ENCODE assay signal across 8 cellular contexts in the genomic region with DNA sequence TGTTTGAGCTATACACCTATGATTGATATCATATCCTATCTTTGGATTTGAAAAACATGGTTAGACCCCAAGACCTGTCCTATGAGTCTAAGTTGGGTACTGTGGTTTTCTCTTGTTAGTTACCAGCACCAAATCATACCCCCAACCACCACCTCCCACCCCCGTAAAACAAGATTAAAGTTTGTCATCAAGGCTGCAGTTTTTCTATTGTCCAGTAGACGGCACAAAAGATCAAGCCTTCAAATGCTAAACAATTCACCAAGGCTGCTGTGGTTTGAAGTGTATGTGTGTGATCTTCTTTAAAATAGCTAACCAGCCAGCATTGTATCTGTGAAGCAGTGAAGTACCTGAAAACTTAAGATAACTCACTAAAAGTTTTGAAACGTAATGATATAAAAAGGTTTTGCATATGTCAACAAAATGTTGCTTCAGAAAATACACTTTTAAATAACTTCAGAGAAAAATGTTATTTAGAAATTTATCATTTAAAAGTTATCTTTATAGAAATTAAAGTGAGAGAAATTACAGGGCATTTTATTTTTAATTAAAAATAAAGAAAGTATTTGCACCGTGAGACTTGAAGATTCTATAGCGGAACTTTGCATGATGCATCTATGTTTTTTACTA. TPM values are rescaled to one million over a fixed set of nuclear protein-coding genes. Genes with fewer than 3 reads are reported as not detected.
DNase-seq lines count a peak whose midpoint lies in the region; ATAC-seq and TF ChIP-seq lines count a peak whose summit lies in the region.

No MANE protein-coding gene starts in this region.

- H3K27ac ChIP-seq in OCI-LY1 (ENCODE audit: low read depth, low read length, poor library complexity, severe bottlenecking): no peak overlapping the region
- H3K27ac ChIP-seq in dorsolateral prefrontal cortex: no peak overlapping the region
- no peak overlapping the region for H3K27ac ChIP-seq in neural cell (ENCODE audit: low read length)

- TF ChIP-seq RAD21 in neural cell (conservative IDR thresholded peaks at IDR 0.05): peak; percentile 91

- ATAC-seq in HG03097 (IDR thresholded peaks at IDR 0.05; ENCODE audit: low FRiP score, unreplicated experiment) (no peak), HG02642 (IDR thresholded peaks at IDR 0.05; ENCODE audit: poor library complexity, unreplicated experiment) (no peak)

- H3K79me2 ChIP-seq in OCI-LY1 (ENCODE audit: insufficient read depth, low read length): no peaks in the 10 kb centered on the region
- H3K79me2 ChIP-seq in neural cell (replicated peaks; ENCODE audit: insufficient read depth, low read length): no peaks in the 10 kb centered on the region

- H3K9me3 ChIP-seq in OCI-LY1 (ENCODE audit: low read length) (no peaks in the 10 kb centered on the region), neural cell (ENCODE audit: low read length) (no peaks in the 10 kb centered on the region)

- no peak overlapping the region for H3K4me3 ChIP-seq in OCI-LY1 (ENCODE audit: low read depth, low read length, poor library complexity, severe bottlenecking)
- H3K4me3 ChIP-seq in dorsolateral prefrontal cortex: no peak overlapping the region
- no peak overlapping the region for H3K4me3 ChIP-seq in neural cell (ENCODE audit: low read length)
- H3K4me3 ChIP-seq in lower leg skin (ENCODE audit: low read depth, poor library complexity, severe bottlenecking): no peak overlapping the region

- TF ChIP-seq POLR2A in lower leg skin (IDR thresholded peaks at IDR 0.05): no peak

- H3K4me1 ChIP-seq in OCI-LY1 (ENCODE audit: insufficient read depth, low read length, severe bottlenecking): no peaks in the 10 kb centered on the region

- H3K36me3 ChIP-seq in OCI-LY1 (ENCODE audit: insufficient read depth, low read length) (no peaks in the 10 kb centered on the region), neural cell (ENCODE audit: insufficient read depth, low read length) (no peaks in the 10 kb centered on the region)

- H2AFZ ChIP-seq in OCI-LY1 (ENCODE audit: low read length): no peak overlapping the region
- H2AFZ ChIP-seq in neural cell (ENCODE audit: low read depth, low read length): no peak overlapping the region

- TF ChIP-seq CTCF in OCI-LY1 (IDR thresholded peaks at IDR 0.05; ENCODE audit: low read length): peak; percentile 92
- TF ChIP-seq CTCF in dorsolateral prefrontal cortex (IDR thresholded peaks at IDR 0.05 in 54 of 56, conservative IDR thresholded peaks at IDR 0.05 in 2 of 56; ENCODE audit: low read depth in 1 of 56, partially characterized antibody in 56 of 56): peak; percentile 59 to 92 (median 80)
- peak; percentile 92 for TF ChIP-seq CTCF in neural cell (IDR thresholded peaks at IDR 0.05; ENCODE audit: poor library complexity, severe bottlenecking)
- TF ChIP-seq CTCF in lower leg skin (IDR thresholded peaks at IDR 0.05): peak in 1 of 3 donors; percentile 18

- H3K27me3 ChIP-seq in OCI-LY1 (ENCODE audit: insufficient read depth, low read length): no peaks in the 10 kb centered on the region
- H3K27me3 ChIP-seq in dorsolateral prefrontal cortex: peaks cover 0 to 63% (median 47%) of the 10 kb centered on the region in 45 donors
- H3K27me3 ChIP-seq in neural cell (ENCODE audit: insufficient read depth, low read depth, low read length): peaks cover 52% of the 10 kb centered on the region

- WGBS in lower leg skin, 2 donors: 26 to 28% methylated on average over 5 of the region's 5 CpGs

- peak; percentile 64 for DNase-seq in GM03348 (ENCODE audit: low spot score)
- DNase-seq in HT-29 (ENCODE audit: low spot score): peak; percentile 80
- DNase-seq in dorsolateral prefrontal cortex: no peak
- DNase-seq in lower leg skin (ENCODE audit: low spot score in 2 of 2): no peak

- no peak overlapping the region for H3K4me2 ChIP-seq in OCI-LY1 (ENCODE audit: low read length)
- no peak overlapping the region for H3K4me2 ChIP-seq in neural cell (ENCODE audit: low read length)

- TF ChIP-seq EP300 in neural cell (conservative IDR thresholded peaks at IDR 0.05; ENCODE audit: poor library complexity, severe bottlenecking): no peak

- H3F3A ChIP-seq in OCI-LY1 (ENCODE audit: insufficient read depth, low read length) (no peaks in the 10 kb centered on the region), neural cell (ENCODE audit: insufficient read depth, low read length, poor library complexity, severe bottlenecking) (no peaks in the 10 kb centered on the region)

- H3K9ac ChIP-seq in OCI-LY1 (ENCODE audit: low read length) (no peak overlapping the region), neural cell (ENCODE audit: low read length) (no peak overlapping the region)

- H3K9me2 ChIP-seq in OCI-LY1 (ENCODE audit: low read depth, low read length): no peaks in the 10 kb centered on the region
- no peaks in the 10 kb centered on the region for H3K9me2 ChIP-seq in neural cell (ENCODE audit: insufficient read depth, low read length)

- H4K20me1 ChIP-seq in OCI-LY1 (ENCODE audit: insufficient read depth, low read length) (no peaks in the 10 kb centered on the region), neural cell (ENCODE audit: insufficient read depth) (no peaks in the 10 kb centered on the region)

- intact Hi-C loops in dorsolateral prefrontal cortex (cut with DNase I): loop anchor here (2.0 to 5.0 kb wide), 2 partner anchors 148 to 1603 kb away; no protein-coding TSS in a partner anchor
- intact Hi-C loops in lower leg skin (cut with DNase I; ENCODE audit: low total_unique reads): loop anchor here (10.0 kb wide), 1 partner anchor 1606 kb away; no protein-coding TSS in a partner anchor

TF ChIP-seq in neural cell, 6 proteins besides CTCF, POLR2A, EP300 and RAD21:
- peak; percentile 93 for TF ChIP-seq SMC3 (conservative IDR thresholded peaks at IDR 0.05; ENCODE audit: poor library complexity)
- TF ChIP-seq MXI1 (conservative IDR thresholded peaks at IDR 0.05; ENCODE audit: poor library complexity, severe bottlenecking): no peak

RNA-seq across cellular contexts. Expression of a gene that starts 5.8 kb away (rescaled TPM):
- total RNA-seq in HT-29 (2014; rRNA removed; shearing (Covaris generic)): 3.1 and 7.7 TPM in 2 replicates
- 10 to 100 TPM in 112 of 120 experiments, 1 to 10 TPM in 8; 6.7 to 51.0 (median 18.0) TPM for total RNA-seq in dorsolateral prefrontal cortex
- 40.5 and 46.5 TPM in 2 replicates for polyA plus RNA-seq in neural cell
- polyA minus RNA-seq in neural cell: 87.2 and 89.4 TPM in 2 replicates
- total RNA-seq in lower leg skin: 10 to 100 TPM in 3 of 4 donors, 1 to 10 TPM in 1; 9.2 to 22.6 (median 18.8) TPM

Comparison
In these comparisons a context has a peak if more than half of its experiments do, and no peak if none do; other contexts are left out.
1. DNase-seq: peak in GM03348 (single experiment) and HT-29 (single experiment); none in dorsolateral prefrontal cortex (0 of 10) and lower leg skin (0 of 2).